In genomic region chr7:44986218-44987053, GRCh38 we compare ENCODE assay signal across 8 cellular contexts. TPM values are rescaled to one million over a fixed set of nuclear protein-coding genes. Genes with fewer than 3 reads are reported as not detected.
DNase-seq lines count a peak whose midpoint lies in the region; ATAC-seq and TF ChIP-seq lines count a peak whose summit lies in the region.

No MANE protein-coding gene starts in this region.

- ATAC-seq in RWPE2 (ENCODE audit: low read depth), result peak; percentile 89
- peak; percentile 95 for ATAC-seq in stimulated activated naive CD8-positive, alpha-beta T cell treated with anti-CD3 and anti-CD28 coated beads, Interleukin-15, amount 100 ng/mL, for 72 hours

- peak overlapping the region; percentile 81 for H3K4me3 ChIP-seq in GM23248
- peak overlapping the region; percentile 100 for H3K4me3 ChIP-seq in Karpas-422 (ENCODE audit: low read length)
- H3K4me3 ChIP-seq in RWPE2 (ENCODE audit: severe bottlenecking), result peak overlapping the region; percentile 55
- peak overlapping the region; percentile 78 for H3K4me3 ChIP-seq in fibroblast of villous mesenchyme (ENCODE audit: low read depth, low read length)
- peak overlapping the region; percentile 74 for H3K4me3 ChIP-seq in neural cell (ENCODE audit: low read length)

- peak overlapping the region; percentile 98 to 100 for H3K27ac Mint-ChIP-seq in stimulated activated naive CD8-positive, alpha-beta T cell treated with anti-CD3 and anti-CD28 coated beads, Interleukin-15, amount 100 ng/mL, for 72 hours

- H3K36me3 ChIP-seq in GM23248 (ENCODE audit: low read depth) (peaks cover 27% of the 10 kb centered on the region), Karpas-422 (ENCODE audit: insufficient read depth, low read length) (peaks cover 39% of the 10 kb centered on the region), RWPE2 (ENCODE audit: low read depth) (peaks cover 46% of the 10 kb centered on the region), neural cell (ENCODE audit: insufficient read depth, low read length) (no peaks in the 10 kb centered on the region)

- H3K4me1 Mint-ChIP-seq in stimulated activated naive CD8-positive, alpha-beta T cell treated with anti-CD3 and anti-CD28 coated beads, Interleukin-15, amount 100 ng/mL, for 72 hours, result peaks cover 69% of the 10 kb centered on the region

- H3K27ac ChIP-seq in GM23248, result peak overlapping the region; percentile 91
- peak overlapping the region; percentile 95 for H3K27ac ChIP-seq in Karpas-422 (ENCODE audit: low read length)
- H3K27ac ChIP-seq in RWPE2 (ENCODE audit: poor library complexity, severe bottlenecking), result peak overlapping the region; percentile 72
- H3K27ac ChIP-seq in neural cell (ENCODE audit: low read length), result peak overlapping the region; percentile 91

- peaks cover 37% of the 10 kb centered on the region for H3K4me1 ChIP-seq in GM23248 (ENCODE audit: insufficient read depth)
- peaks cover 69% of the 10 kb centered on the region for H3K4me1 ChIP-seq in Karpas-422 (ENCODE audit: low read length)
- peaks cover 18% of the 10 kb centered on the region for H3K4me1 ChIP-seq in RWPE2 (ENCODE audit: insufficient read depth, poor library complexity, severe bottlenecking)

- no peaks in the 10 kb centered on the region for H3K27me3 Mint-ChIP-seq in stimulated activated naive CD8-positive, alpha-beta T cell treated with anti-CD3 and anti-CD28 coated beads, Interleukin-15, amount 100 ng/mL, for 72 hours

- H3K79me2 ChIP-seq in GM23248 (ENCODE audit: insufficient read depth) (peaks cover 25% of the 10 kb centered on the region), Karpas-422 (ENCODE audit: low read length) (peaks cover 30% of the 10 kb centered on the region), neural cell (replicated peaks; ENCODE audit: insufficient read depth, low read length) (no peaks in the 10 kb centered on the region)

- TF ChIP-seq EP300 in neural cell (conservative IDR thresholded peaks at IDR 0.05; ENCODE audit: poor library complexity, severe bottlenecking), result peak; percentile 67

- peak overlapping the region; percentile 85 for H2AFZ ChIP-seq in GM23248
- peak overlapping the region; percentile 69; the same call in 1 of the 2 replicates for H2AFZ ChIP-seq in Karpas-422 (ENCODE audit: low read length)
- peak overlapping the region; percentile 95 for H2AFZ ChIP-seq in neural cell (ENCODE audit: low read depth, low read length)

- peak; percentile 100 for DNase-seq in Daoy (ENCODE audit: low read depth)
- DNase-seq in GM23248, result peak; percentile 98
- DNase-seq in Karpas-422, result peak; percentile 99
- peak; percentile 91 for DNase-seq in RWPE2 (ENCODE audit: low spot score)
- DNase-seq in activated effector memory CD4-positive, alpha-beta T cell treated with anti-CD3 and anti-CD28 coated beads, Interleukin-2, amount 50 U/mL, for 16 hours, result peak; percentile 98
- DNase-seq in fibroblast of villous mesenchyme (ENCODE audit: low read depth), result peak; percentile 95
- DNase-seq in stimulated activated naive CD8-positive, alpha-beta T cell treated with anti-CD3 and anti-CD28 coated beads, Interleukin-15, amount 100 ng/mL, for 72 hours, result peak; percentile 97

- H3K27me3 ChIP-seq in GM23248 (replicated peaks; ENCODE audit: insufficient read depth), result no peaks in the 10 kb centered on the region
- H3K27me3 ChIP-seq in Karpas-422 (ENCODE audit: low read length), result no peaks in the 10 kb centered on the region
- no peaks in the 10 kb centered on the region for H3K27me3 ChIP-seq in RWPE2 (ENCODE audit: insufficient read depth, poor library complexity, severe bottlenecking)
- no peaks in the 10 kb centered on the region for H3K27me3 ChIP-seq in neural cell (ENCODE audit: insufficient read depth, low read depth, low read length)

- TF ChIP-seq RAD21 in neural cell (conservative IDR thresholded peaks at IDR 0.05), result peak; percentile 28

- H3K9me3 ChIP-seq in GM23248 (ENCODE audit: low read depth), result no peaks in the 10 kb centered on the region
- H3K9me3 ChIP-seq in Karpas-422 (ENCODE audit: low read length), result no peaks in the 10 kb centered on the region
- no peaks in the 10 kb centered on the region for H3K9me3 ChIP-seq in RWPE2 (ENCODE audit: severe bottlenecking)
- no peaks in the 10 kb centered on the region for H3K9me3 ChIP-seq in neural cell (ENCODE audit: low read length)

- H3K4me2 ChIP-seq in GM23248 (ENCODE audit: unreplicated experiment) (peak overlapping the region; percentile 94), Karpas-422 (ENCODE audit: low read depth, low read length, poor library complexity, severe bottlenecking) (peak overlapping the region; percentile 93), neural cell (ENCODE audit: low read length) (peak overlapping the region; percentile 86)

- WGBS in GM23248 (ENCODE audit: low coverage in 1 of 2, low lambda C conversion rate in 2 of 2, missing lambda C conversion rate in 2 of 2), 2 experiments, result 1 to 2% methylated on average over 60 to 61 of the region's 68 CpGs

- TF ChIP-seq CTCF in RWPE2 (IDR thresholded peaks at IDR 0.05; ENCODE audit: poor library complexity, severe bottlenecking) (no peak), fibroblast of villous mesenchyme (IDR thresholded peaks at IDR 0.05; ENCODE audit: insufficient read depth, low read depth, low read length) (no peak), neural cell (IDR thresholded peaks at IDR 0.05; ENCODE audit: poor library complexity, severe bottlenecking) (no peak)

- peak overlapping the region; percentile 96 to 98 for H3K4me3 Mint-ChIP-seq in stimulated activated naive CD8-positive, alpha-beta T cell treated with anti-CD3 and anti-CD28 coated beads, Interleukin-15, amount 100 ng/mL, for 72 hours

- H3K9me2 ChIP-seq in GM23248 (ENCODE audit: insufficient read depth), result no peaks in the 10 kb centered on the region
- H3K9me2 ChIP-seq in Karpas-422 (replicated peaks; ENCODE audit: insufficient read depth, low read length), result no peaks in the 10 kb centered on the region
- H3K9me2 ChIP-seq in neural cell (ENCODE audit: insufficient read depth, low read length), result no peaks in the 10 kb centered on the region

- in situ Hi-C loops in GM23248 (cut with MboI), result no loop called here

- no peaks in the 10 kb centered on the region for H3K9me3 Mint-ChIP-seq in stimulated activated naive CD8-positive, alpha-beta T cell treated with anti-CD3 and anti-CD28 coated beads, Interleukin-15, amount 100 ng/mL, for 72 hours

- H4K20me1 ChIP-seq in GM23248 (ENCODE audit: insufficient read depth) (no peaks in the 10 kb centered on the region), Karpas-422 (ENCODE audit: insufficient read depth, low read depth, low read length) (peaks cover 34% of the 10 kb centered on the region), neural cell (ENCODE audit: insufficient read depth) (no peaks in the 10 kb centered on the region)

- H3F3A ChIP-seq in GM23248 (ENCODE audit: insufficient read depth), result peaks cover 67% of the 10 kb centered on the region
- no peaks in the 10 kb centered on the region for H3F3A ChIP-seq in neural cell (ENCODE audit: insufficient read depth, low read length, poor library complexity, severe bottlenecking)

- H3K9ac ChIP-seq in GM23248 (peak overlapping the region; percentile 92), Karpas-422 (ENCODE audit: low read length) (peak overlapping the region; percentile 100), neural cell (ENCODE audit: low read length) (peak overlapping the region; percentile 92)

TF ChIP-seq in neural cell, 6 proteins besides CTCF, POLR2A, EP300 and RAD21 (continues in another document):
- TF ChIP-seq EZH2 (IDR thresholded peaks at IDR 0.05; ENCODE audit: borderline replicate concordance, insufficient read depth, low read length, poor library complexity, severe bottlenecking) (no peak), POLR2AphosphoS5 (IDR thresholded peaks at IDR 0.05) (peak; percentile 96), REST (IDR thresholded peaks at IDR 0.05; ENCODE audit: borderline replicate concordance) (peak; percentile 94), SMC3 (conservative IDR thresholded peaks at IDR 0.05; ENCODE audit: poor library complexity) (peak; percentile 39), MXI1 (conservative IDR thresholded peaks at IDR 0.05; ENCODE audit: poor library complexity, severe bottlenecking) (peak; percentile 98)

RNA-seq across cellular contexts. Expression of gene MYO1G, which starts 7.6 kb away (rescaled TPM):
- total RNA-seq in Daoy (2014; rRNA removed; shearing (Covaris generic)), result 0.06 and 0.34 TPM in 2 replicates
- total RNA-seq in GM23248 (2014; rRNA removed; shearing (Covaris generic)), result not detected in 2 replicates
- polyA plus RNA-seq in GM23248 (2016; fragmentation: Nextera tagmentation; extraction: Ambion mirVana) (0.14 TPM in 1 of 2 replicates, not detected in the other), neural cell (0.38 TPM in 1 of 2 replicates, not detected in the other)
- total RNA-seq in Karpas-422 (2014; rRNA removed; shearing (Covaris generic); ENCODE audit: low replicate concordance), result 62.4 and 130 TPM in 2 replicates
- total RNA-seq in fibroblast of villous mesenchyme, result under 0.01 TPM in 2 replicates
- 0.24 and 0.35 TPM in 2 replicates for polyA minus RNA-seq in neural cell

RNA-seq across cellular contexts. Expression of gene CCM2, which starts 13.6 kb away (rescaled TPM):
- 67.6 and 68.8 TPM in 2 replicates for total RNA-seq in Daoy (2014; rRNA removed; shearing (Covaris generic))
- 63.8 and 77.3 TPM in 2 replicates for total RNA-seq in GM23248 (2014; rRNA removed; shearing (Covaris generic))
- 69.3 and 78.7 TPM in 2 replicates for polyA plus RNA-seq in GM23248 (2016; fragmentation: Nextera tagmentation; extraction: Ambion mirVana)
- 42.5 and 78.8 TPM in 2 replicates for total RNA-seq in Karpas-422 (2014; rRNA removed; shearing (Covaris generic); ENCODE audit: low replicate concordance)
- 41.9 and 45.4 TPM in 2 replicates for total RNA-seq in fibroblast of villous mesenchyme
- 25.8 and 37.5 TPM in 2 replicates for polyA plus RNA-seq in neural cell
- polyA minus RNA-seq in neural cell, result 17.3 and 18.6 TPM in 2 replicates

Comparison
In these comparisons a context has a peak if more than half of its experiments do, and no peak if none do; other contexts are left out.
1. Peak in every context shown above with its lines: DNase-seq, ATAC-seq, H3K4me3 ChIP-seq and H3K27ac ChIP-seq.
2. RNA of gene MYO1G, which starts 7.6 kb away (total RNA-seq): 62.4 to 130 TPM in Karpas-422; 0.06 to 0.34 TPM in Daoy, not detected in GM23248 and under 0.01 TPM in fibroblast of villous mesenchyme; every median in the first group is over 10 times any median in the second.